10 cellular contexts compared by ENCODE assay signal in genomic region chr14:67269338-67270060, GRCh38. TPM values are rescaled to one million over a fixed set of nuclear protein-coding genes. Genes with fewer than 3 reads are reported as not detected.
DNase-seq lines count a peak whose midpoint lies in the region; ATAC-seq lines count a peak whose summit lies in the region.
"Had no signal": no experiment of that assay in that cellular context is flagged by ENCODE, and none has a peak within 500 bp of the region (broad histone marks: within the 10 kb centered on the region; RNA-seq: fewer than 3 reads in every experiment).

No MANE protein-coding gene starts in this region.

- H3K79me1 ChIP-seq in trophoblast cell (ENCODE audit: low read length) = peaks cover 2% of the 10 kb centered on the region

- no peak overlapping the region for H4K8ac ChIP-seq in trophoblast cell (ENCODE audit: low read depth, low read length)

- no peak overlapping the region for H3K4me3 ChIP-seq in trophoblast cell (ENCODE audit: low read depth, low read length)
- no peak overlapping the region for H3K4me3 ChIP-seq in SJCRH30

- no peak overlapping the region for H3K9ac ChIP-seq in trophoblast cell (ENCODE audit: low read length)

- H2AFZ ChIP-seq in trophoblast cell (ENCODE audit: insufficient read depth, low read length, poor library complexity) = no peak overlapping the region

- peaks cover 3% of the 10 kb centered on the region for H3K79me2 ChIP-seq in trophoblast cell (ENCODE audit: control insufficient read depth, insufficient read depth, low read length, poor library complexity)

- H3K18ac ChIP-seq in trophoblast cell (ENCODE audit: low read length) = no peak overlapping the region

- DNase-seq in COLO829 (ENCODE audit: low spot score) (peak; percentile 51), left ventricle myocardium superior (no peak), trophoblast cell (peak; percentile 12 to 88), SJCRH30 (no peak)
- DNase-seq in activated CD4-positive, alpha-beta T cell treated with anti-CD3 and anti-CD28 coated beads for 4 hours = no peak
- DNase-seq: DMS79, Karpas-422 had no signal

- H4K91ac ChIP-seq in trophoblast cell (ENCODE audit: low read depth, low read length) = no peak overlapping the region

- H2BK5ac ChIP-seq in trophoblast cell (ENCODE audit: low read depth, low read length, poor library complexity) = no peak overlapping the region

- H3K4me2 ChIP-seq in trophoblast cell (ENCODE audit: low read length) = peak overlapping the region; percentile 52

- H3K4ac ChIP-seq in trophoblast cell (ENCODE audit: low read depth, low read length) = no peak overlapping the region

- H4K12ac ChIP-seq in trophoblast cell (ENCODE audit: low read depth, low read length) = no peak overlapping the region

- no peaks in the 10 kb centered on the region for H3K9me3 ChIP-seq in trophoblast cell (ENCODE audit: insufficient read depth, low read depth, low read length)
- H3K9me3 ChIP-seq in SJCRH30 (replicated peaks) = no peaks in the 10 kb centered on the region

- ATAC-seq in left ventricle myocardium superior = peak; percentile 57
- no peak for ATAC-seq in HG03097 (IDR thresholded peaks at IDR 0.05; ENCODE audit: low FRiP score, unreplicated experiment)
- no peak for ATAC-seq in GM19023 (IDR thresholded peaks at IDR 0.05; ENCODE audit: unreplicated experiment)

- H3K4me1 ChIP-seq in trophoblast cell (ENCODE audit: control insufficient read depth in 1 of 2, insufficient read depth in 2 of 2, low read length in 2 of 2) (peaks cover 3 to 14% of the 10 kb centered on the region in 2 experiments), SJCRH30 (no peaks in the 10 kb centered on the region; the same call in 1 of the 2 replicates)

- H3K27ac ChIP-seq in angular gyrus (ENCODE audit: low read depth, low read length) (peak overlapping the region; percentile 93), trophoblast cell (ENCODE audit: low read depth, low read length) (peak overlapping the region; percentile 90), SJCRH30 (no peak overlapping the region)

- H2BK12ac ChIP-seq in trophoblast cell (ENCODE audit: low read length) = no peak overlapping the region

- no peak overlapping the region for H2BK120ac ChIP-seq in trophoblast cell (ENCODE audit: insufficient read depth, low read length, poor library complexity)

- H3K27me3 ChIP-seq in trophoblast cell (ENCODE audit: insufficient read depth, low read length) (no peaks in the 10 kb centered on the region), SJCRH30 (no peaks in the 10 kb centered on the region)

- peaks cover 4% of the 10 kb centered on the region in 2 experiments for H3K36me3 ChIP-seq in trophoblast cell (ENCODE audit: control insufficient read depth in 1 of 2, insufficient read depth in 2 of 2, low read length in 2 of 2)
- H3K36me3 ChIP-seq in SJCRH30 = 0 out of 2 replicates have a peak, but pooled peaks cover 3% of the 10 kb centered on the region

- intact Hi-C loops in left ventricle myocardium superior (cut with micrococcal nuclease) = no loop called here

- no peak overlapping the region for H3K23ac ChIP-seq in trophoblast cell (ENCODE audit: low read length)

- H2AK5ac ChIP-seq in trophoblast cell (ENCODE audit: low read length) = no peak overlapping the region

- no peak overlapping the region for H3K14ac ChIP-seq in trophoblast cell (ENCODE audit: low read length)

- WGBS in trophoblast cell (ENCODE audit: extremely low coverage, insufficient coverage, insufficient read length) = no CpG with 5 or more reads among the region's 3 CpGs

RNA-seq across cellular contexts. Expression of gene PALS1, which starts 28.3 kb away (rescaled TPM):
- total RNA-seq in left ventricle myocardium superior = 16.2 TPM
- polyA plus RNA-seq in trophoblast cell (2013) = 17.8 and 18.6 TPM in 2 replicates
- 23.8 and 24.2 TPM in 2 replicates for total RNA-seq in SJCRH30 (2014; rRNA removed; shearing (Covaris generic))

Comparison
In these comparisons a context has a peak if more than half of its experiments do, and no peak if none do; other contexts are left out.
1. DNase-seq: peak in COLO829 (single experiment) and trophoblast cell (2 of 2); none in left ventricle myocardium superior (single experiment), activated CD4-positive, alpha-beta T cell treated with anti-CD3 and anti-CD28 coated beads for 4 hours (0 of 2) and SJCRH30 (0 of 2).